Comparison of ENCODE assay signal across 16 cellular contexts in the genomic region with DNA sequence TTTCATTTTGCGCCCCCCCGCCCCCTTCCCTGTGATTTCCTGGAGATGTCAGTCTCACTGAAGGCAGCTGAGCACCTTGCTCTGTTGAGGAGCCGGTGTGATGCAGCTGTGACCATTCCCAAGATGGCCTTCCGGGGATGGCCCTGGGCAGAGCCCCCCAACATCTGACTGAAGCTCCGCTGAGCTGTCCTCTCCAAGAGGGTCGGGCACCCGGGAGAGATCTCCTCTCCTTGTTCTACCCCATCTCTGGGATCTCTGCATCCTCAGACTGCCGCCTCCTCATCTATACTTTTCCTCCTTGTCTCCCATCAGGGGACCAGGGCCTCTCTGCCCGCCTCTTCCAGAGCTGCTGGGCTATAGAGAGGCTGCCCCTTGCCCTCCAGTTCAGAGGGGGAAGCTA. TPM values are rescaled to one million over a fixed set of nuclear protein-coding genes. Genes with fewer than 3 reads are reported as not detected.
"Had no signal": no experiment of that assay in that cellular context is flagged by ENCODE, and none has a peak within 500 bp of the region (broad histone marks: within the 10 kb centered on the region; RNA-seq: fewer than 3 reads in every experiment).

No MANE protein-coding gene starts in this region.

- H3K4me3 ChIP-seq: SK-N-MC had no signal

- H3K27ac Mint-ChIP-seq: activated CD4-positive, alpha-beta memory T cell treated with anti-CD3 and anti-CD28 coated beads for 36 hours; activated CD4-positive, alpha-beta T cell treated with anti-CD3 and anti-CD28 coated beads, Interleukin-2, amount 10 ng/mL, durations not matched to agents 7 days and 5 days; activated naive CD4-positive, alpha-beta T cell treated with anti-CD3 and anti-CD28 coated beads for 36 hours; activated naive CD8-positive, alpha-beta T cell; T-cell had no signal

- H3K27ac ChIP-seq: SK-N-MC, VCaP had no signal

- H3K36me3 Mint-ChIP-seq: activated CD4-positive, alpha-beta memory T cell treated with anti-CD3 and anti-CD28 coated beads for 36 hours; activated naive CD8-positive, alpha-beta T cell; T-cell had no signal

- H3K4me3 Mint-ChIP-seq: activated CD4-positive, alpha-beta memory T cell treated with anti-CD3 and anti-CD28 coated beads for 36 hours; activated CD4-positive, alpha-beta T cell treated with anti-CD3 and anti-CD28 coated beads, Interleukin-2, amount 10 ng/mL, durations not matched to agents 7 days and 5 days; activated naive CD4-positive, alpha-beta T cell treated with anti-CD3 and anti-CD28 coated beads for 36 hours; activated naive CD8-positive, alpha-beta T cell; activated T-cell treated with anti-CD3 and anti-CD28 coated beads, Interleukin-2, amount 50 U/mL, for 4 hours; T-cell had no signal

- H3K9me3 Mint-ChIP-seq: activated CD4-positive, alpha-beta T cell treated with anti-CD3 and anti-CD28 coated beads, Interleukin-2, amount 10 ng/mL, durations not matched to agents 7 days and 5 days; activated naive CD4-positive, alpha-beta T cell treated with anti-CD3 and anti-CD28 coated beads for 36 hours; T-cell had no signal

- DNase-seq: activated CD4-positive, alpha-beta memory T cell treated with anti-CD3 and anti-CD28 coated beads for 36 hours; activated CD4-positive, alpha-beta T cell treated with anti-CD3 and anti-CD28 coated beads, Interleukin-2, amount 10 ng/mL, durations not matched to agents 7 days and 5 days; activated CD4-positive, CD25-positive, alpha-beta regulatory T cell; activated CD8-positive, alpha-beta memory T cell treated with anti-CD3 and anti-CD28 coated beads for 24 hours; activated gamma-delta T cell; activated naive CD4-positive, alpha-beta T cell treated with anti-CD3 and anti-CD28 coated beads for 36 hours; activated T-cell treated with anti-CD3 and anti-CD28 coated beads, Interleukin-2, amount 50 U/mL, for 4 hours; NCI-H1105; NCI-H2029 treated with DMSO at 0.1 percent for 48 hours; NK-92 treated with Interleukin-12 subunit alpha and Interleukin-12 subunit beta, amount 100 ng/mL, for 24 hours; T-cell; T-helper 2 cell had no signal

- H3K4me1 ChIP-seq: breast epithelium had no signal

- H3K9me3 ChIP-seq: breast epithelium had no signal

- H3K36me3 ChIP-seq: breast epithelium had no signal

RNA-seq across cellular contexts. Expression of a gene that starts 1.0 kb away (rescaled TPM):
- total RNA-seq: activated CD4-positive, alpha-beta memory T cell treated with anti-CD3 and anti-CD28 coated beads for 36 hours; activated CD4-positive, alpha-beta T cell treated with anti-CD3 and anti-CD28 coated beads, Interleukin-2, amount 10 ng/mL, durations not matched to agents 7 days and 5 days; activated naive CD4-positive, alpha-beta T cell treated with anti-CD3 and anti-CD28 coated beads for 36 hours; T-cell had no signal
